In genomic region chr22:36512333-36512732, GRCh38 we compare ENCODE assay signal across 36 cellular contexts.
"Had no signal": no experiment of that assay in that cellular context is flagged by ENCODE, and none has a peak within 500 bp of the region (broad histone marks: within the 10 kb centered on the region; RNA-seq: fewer than 3 reads in every experiment).

No MANE protein-coding gene starts in this region.

- H3K27ac ChIP-seq: brain microvascular endothelial cell, KMS-11, Peyer's patch, VCaP had no signal

- H3K27me3 ChIP-seq: brain microvascular endothelial cell, Peyer's patch had no signal

- H3K27me3 Mint-ChIP-seq: activated B cell treated with CpG ODN at 0.5 μM for 24 hours; activated CD4-positive, alpha-beta memory T cell treated with anti-CD3 and anti-CD28 coated beads for 36 hours; activated naive CD4-positive, alpha-beta T cell treated with anti-CD3 and anti-CD28 coated beads, Interleukin-2, amount 50 U/mL, for 24 hours; activated T-helper 17 cell treated with anti-CD3 and anti-CD28 coated beads, Interleukin-2, amount 50 U/mL, for 72 hours; T-cell had no signal

- H3K27ac Mint-ChIP-seq: activated B cell treated with CpG ODN at 0.5 μM for 24 hours; activated naive CD4-positive, alpha-beta T cell treated with anti-CD3 and anti-CD28 coated beads, Interleukin-2, amount 50 U/mL, for 24 hours; activated T-cell treated with anti-CD3 and anti-CD28 coated beads, Interleukin-2, amount 50 U/mL, for 72 hours; activated T-helper 17 cell treated with anti-CD3 and anti-CD28 coated beads, Interleukin-2, amount 50 U/mL, for 72 hours had no signal

- H3K9me3 ChIP-seq: Peyer's patch had no signal

- H3K4me3 Mint-ChIP-seq: activated B cell treated with CpG ODN at 0.5 μM for 24 hours; activated CD4-positive, alpha-beta memory T cell treated with anti-CD3 and anti-CD28 coated beads for 36 hours; activated naive CD4-positive, alpha-beta T cell treated with anti-CD3 and anti-CD28 coated beads, Interleukin-2, amount 50 U/mL, for 24 hours; activated T-cell treated with anti-CD3 and anti-CD28 coated beads, Interleukin-2, amount 50 U/mL, for 72 hours; activated T-helper 17 cell treated with anti-CD3 and anti-CD28 coated beads, Interleukin-2, amount 50 U/mL, for 72 hours; T-cell had no signal

- DNase-seq: activated B cell treated with CpG ODN at 0.5 μM for 24 hours; activated CD4-positive, alpha-beta memory T cell treated with anti-CD3 and anti-CD28 coated beads for 36 hours; activated CD4-positive, alpha-beta T cell treated with anti-CD3 and anti-CD28 coated beads for 4 hours; activated CD4-positive, alpha-beta T cell treated with anti-CD3 and anti-CD28 coated beads, Interleukin-2, amount 50 U/mL, for 1 hour; activated CD4-positive, CD25-positive, alpha-beta regulatory T cell treated with anti-CD3 and anti-CD28 coated beads, Interleukin-2, amount 50 U/mL, for 72 hours; activated CD8-positive, alpha-beta memory T cell treated with anti-CD3 and anti-CD28 coated beads, Interleukin-2, amount 50 U/mL, for 4 hours; activated effector memory CD4-positive, alpha-beta T cell treated with anti-CD3 and anti-CD28 coated beads, Interleukin-2, amount 50 U/mL, for 16 hours; activated naive CD4-positive, alpha-beta T cell; activated T-cell treated with anti-CD3 and anti-CD28 coated beads for 4 hours; activated T-cell treated with anti-CD3 and anti-CD28 coated beads, Interleukin-2, amount 50 U/mL, for 72 hours; amniotic stem cell; aorta; brain microvascular endothelial cell; central memory CD4-positive, alpha-beta T cell; NCI-H1092 treated with DMSO at 0.1 percent for 48 hours; NCI-H1417; NCI-H146; NCI-H187; NCI-H2029 treated with DMSO at 0.1 percent for 48 hours; NCI-H510A; NCI-H526; NCI-H748 treated with DMSO at 0.1 percent for 48 hours; NK-92 treated with Interleukin-12 subunit alpha and Interleukin-12 subunit beta, amount 100 ng/mL, for 24 hours; PC-3; Peyer's patch; RPMI8226; SIG-M5; T-cell; T-helper 2 cell; T-helper 9 cell had no signal

- ATAC-seq: activated T-cell treated with anti-CD3 and anti-CD28 coated beads, Interleukin-2, amount 50 U/mL, for 72 hours; activated T-helper 17 cell treated with anti-CD3 and anti-CD28 coated beads, Interleukin-2, amount 50 U/mL, for 72 hours; PC-3; Right ventricle myocardium inferior; SK-N-SH treated with all-trans-retinoic acid at 6 μM for 48 hours; T-cell had no signal

- H3K4me3 ChIP-seq: Peyer's patch had no signal

- H3K9me3 Mint-ChIP-seq: activated B cell treated with CpG ODN at 0.5 μM for 24 hours; activated CD4-positive, alpha-beta memory T cell treated with anti-CD3 and anti-CD28 coated beads for 36 hours; activated naive CD4-positive, alpha-beta T cell treated with anti-CD3 and anti-CD28 coated beads, Interleukin-2, amount 50 U/mL, for 24 hours; T-cell had no signal
